24 cellular contexts compared by ENCODE assay signal in the genomic region with DNA sequence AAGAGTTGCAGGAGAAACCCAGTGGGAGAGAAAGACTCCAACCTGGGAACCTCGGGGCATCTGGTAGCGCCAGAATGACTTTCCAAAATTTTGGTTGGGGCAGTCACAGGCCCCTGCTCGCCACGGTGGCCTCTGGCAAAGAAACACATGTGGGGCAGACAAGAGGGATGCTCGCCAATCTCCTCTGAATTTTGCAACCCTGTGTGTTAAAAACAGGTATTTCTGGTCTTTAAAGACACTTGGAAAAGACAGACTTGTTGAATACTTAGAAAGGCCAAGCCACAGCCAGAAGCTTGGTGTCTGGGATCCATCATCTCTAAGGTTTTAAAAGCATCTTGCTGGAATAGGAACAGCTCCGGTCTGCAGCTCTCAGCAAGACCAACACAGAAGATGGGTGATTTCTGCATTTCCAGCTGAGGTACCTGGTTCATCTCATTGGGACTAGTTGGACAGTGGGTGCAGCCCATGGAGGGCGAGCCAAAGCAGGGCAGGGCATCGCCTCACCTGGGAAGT. TPM values are rescaled to one million over a fixed set of nuclear protein-coding genes. Genes with fewer than 3 reads are reported as not detected.
A peak's percentile ranks its signal among the peaks of the same experiment; 100 is the strongest.
DNase-seq lines count a peak whose midpoint lies in the region; ATAC-seq, FAIRE-seq and TF ChIP-seq lines count a peak whose summit lies in the region.
"Had no signal": no experiment of that assay in that cellular context is flagged by ENCODE, and none has a peak within 500 bp of the region (broad histone marks: within the 10 kb centered on the region; RNA-seq: fewer than 3 reads in every experiment).

No MANE protein-coding gene starts in this region.

- H3K4me3 ChIP-seq in RWPE2 (ENCODE audit: severe bottlenecking), result no peak overlapping the region
- no peak overlapping the region for H3K4me3 ChIP-seq in hepatocyte
- no peak overlapping the region for H3K4me3 ChIP-seq in smooth muscle cell

- no peaks in the 10 kb centered on the region for H3K27me3 Mint-ChIP-seq in activated CD4-positive, alpha-beta T cell treated with anti-CD3 and anti-CD28 coated beads for 36 hours
- H3K27me3 Mint-ChIP-seq: stimulated activated naive CD8-positive, alpha-beta T cell treated with anti-CD3 and anti-CD28 coated beads, Interleukin-15, Interleukin-2, amounts not matched to agents 100 ng/mL and 50 ng/mL, for 24 hours had no signal

- H3K27me3 ChIP-seq in RWPE2 (ENCODE audit: insufficient read depth, poor library complexity, severe bottlenecking) (no peaks in the 10 kb centered on the region), hepatocyte (no peaks in the 10 kb centered on the region), smooth muscle cell (ENCODE audit: low read depth) (no peaks in the 10 kb centered on the region)

- peak overlapping the region; percentile 82 for H3K27ac ChIP-seq in RWPE2 (ENCODE audit: poor library complexity, severe bottlenecking)
- H3K27ac ChIP-seq in hepatocyte, result peak overlapping the region; percentile 71
- H3K27ac ChIP-seq in smooth muscle cell (ENCODE audit: low read depth), result peak overlapping the region; percentile 17
- H3K27ac ChIP-seq: 22Rv1, KMS-11, WERI-Rb-1 had no signal

- H3K36me3 Mint-ChIP-seq in activated CD4-positive, alpha-beta T cell treated with anti-CD3 and anti-CD28 coated beads for 36 hours (ENCODE audit: low read depth), result peaks cover 60% of the 10 kb centered on the region

- POLR2A ChIA-PET in activated CD4-positive, alpha-beta T cell treated with anti-CD3 and anti-CD28 coated beads for 36 hours (lab: Charles Lee), result interaction anchor here (1.1 kb wide), 1 partner anchor 9 kb away, joined by 5 read pairs; no protein-coding TSS in a partner anchor

- peak overlapping the region; percentile 67 for H3K27ac Mint-ChIP-seq in activated CD4-positive, alpha-beta T cell treated with anti-CD3 and anti-CD28 coated beads for 36 hours
- H3K27ac Mint-ChIP-seq: stimulated activated naive CD8-positive, alpha-beta T cell treated with anti-CD3 and anti-CD28 coated beads, Interleukin-15, Interleukin-2, amounts not matched to agents 100 ng/mL and 50 ng/mL, for 24 hours had no signal

- H4K20me1 ChIP-seq in hepatocyte (ENCODE audit: insufficient read depth, poor library complexity, severe bottlenecking), result no peaks in the 10 kb centered on the region
- no peaks in the 10 kb centered on the region for H4K20me1 ChIP-seq in smooth muscle cell (ENCODE audit: low read depth)

- WGBS in hepatocyte (ENCODE audit: low lambda C conversion rate, missing lambda C conversion rate), result 75% methylated on average over 8 of the region's 8 CpGs
- 73% methylated on average over 8 of the region's 8 CpGs for WGBS in smooth muscle cell (ENCODE audit: low lambda C conversion rate)

- CTCF ChIA-PET in activated CD4-positive, alpha-beta T cell treated with anti-CD3 and anti-CD28 coated beads for 36 hours (lab: Charles Lee), result interaction anchor here (0.6 to 1.6 kb wide), 4 partner anchors 12 to 380 kb away, joined by 3 to 7 read pairs (median 4); no protein-coding TSS in a partner anchor

- FAIRE-seq in urothelium cell line (lab: Jason Lieb, UNC), result no peak
- FAIRE-seq: H54, islet of Langerhans, small intestine had no signal

- H3K79me2 ChIP-seq in hepatocyte, result no peaks in the 10 kb centered on the region
- H3K79me2 ChIP-seq in smooth muscle cell (ENCODE audit: low read depth), result no peaks in the 10 kb centered on the region

- H2AFZ ChIP-seq in hepatocyte, result no peak overlapping the region
- H2AFZ ChIP-seq in smooth muscle cell (ENCODE audit: low read depth), result no peak overlapping the region

- no peak for ATAC-seq in activated CD4-positive, alpha-beta T cell treated with anti-CD3 and anti-CD28 coated beads for 36 hours
- ATAC-seq in RWPE2 (ENCODE audit: low read depth), result peak; percentile 2; the same call in 1 of the 3 replicates
- no peak for ATAC-seq in omental fat pad (ENCODE audit: low FRiP score)
- ATAC-seq: natural killer cell had no signal

- H3K9me2 ChIP-seq in hepatocyte (replicated peaks; ENCODE audit: insufficient read depth), result no peaks in the 10 kb centered on the region
- H3K9me2 ChIP-seq: SK-N-SH had no signal

- H3K9ac ChIP-seq in smooth muscle cell (ENCODE audit: low read depth), result no peak overlapping the region
- H3K9ac ChIP-seq: KMS-11, SK-N-SH had no signal

- no peaks in the 10 kb centered on the region for H3K36me3 ChIP-seq in RWPE2 (ENCODE audit: low read depth)
- no peaks in the 10 kb centered on the region for H3K36me3 ChIP-seq in hepatocyte (replicated peaks; ENCODE audit: insufficient read depth, low read depth)
- H3K36me3 ChIP-seq in smooth muscle cell (ENCODE audit: low read depth), result no peaks in the 10 kb centered on the region
- H3K36me3 ChIP-seq: WERI-Rb-1 had no signal

- no peak for DNase-seq in activated CD4-positive, alpha-beta T cell treated with anti-CD3 and anti-CD28 coated beads for 36 hours
- DNase-seq in activated CD4-positive, alpha-beta T cell treated with anti-CD3 and anti-CD28 coated beads, Interleukin-2, amount 50 U/mL, for 4 hours, result no peak
- DNase-seq in RWPE2 (ENCODE audit: low spot score) (no peak), hepatocyte (ENCODE audit: low spot score) (no peak), smooth muscle cell (lab: John Stamatoyannopoulos, UW; ENCODE audit: unreplicated experiment) (no peak), omental fat pad (ENCODE audit: low spot score) (no peak), NCI-H82 treated with DMSO at 0.1 percent for 48 hours (lab: John Stamatoyannopoulos, UW; ENCODE audit: unreplicated experiment) (no peak), urothelium cell line (ENCODE audit: low spot score) (no peak)
- DNase-seq: activated naive CD4-positive, alpha-beta T cell treated with anti-CD3 and anti-CD28 coated beads, Interleukin-2, amount 50 U/mL, for 16 hours; activated T-cell treated with anti-CD3 and anti-CD28 coated beads, Interleukin-2, amount 50 U/mL, for 1 hour; effector memory CD4-positive, alpha-beta T cell; hippocampal formation; MV-4-11; natural killer cell; NCI-H1694; SK-N-SH; stimulated activated CD4-positive, alpha-beta T cell treated with anti-CD3 and anti-CD28 coated beads, Interleukin-2, amount 100 ng/mL, for 48 hours; WERI-Rb-1 had no signal

- intact Hi-C loops in activated CD4-positive, alpha-beta T cell treated with anti-CD3 and anti-CD28 coated beads for 36 hours (cut with DNase I, micrococcal nuclease), result no loop called here

- H3K4me2 ChIP-seq in hepatocyte, result no peak overlapping the region
- no peak overlapping the region for H3K4me2 ChIP-seq in smooth muscle cell
- H3K4me2 ChIP-seq: KMS-11, SK-N-SH had no signal

- H3K9me3 Mint-ChIP-seq in activated CD4-positive, alpha-beta T cell treated with anti-CD3 and anti-CD28 coated beads for 36 hours (ENCODE audit: low read depth), result peaks cover 37% of the 10 kb centered on the region

- H3F3A ChIP-seq in smooth muscle cell (ENCODE audit: low read depth), result peaks cover 5% of the 10 kb centered on the region

- TF ChIP-seq CTCF in RWPE2 (IDR thresholded peaks at IDR 0.05; ENCODE audit: poor library complexity, severe bottlenecking) (no peak), hepatocyte (IDR thresholded peaks at IDR 0.05; ENCODE audit: poor library complexity) (no peak), smooth muscle cell (IDR thresholded peaks at IDR 0.05; ENCODE audit: borderline replicate concordance, insufficient read depth, poor library complexity, severe bottlenecking) (no peak), omental fat pad (IDR thresholded peaks at IDR 0.05) (no peak)

- H3K4me1 Mint-ChIP-seq in activated CD4-positive, alpha-beta T cell treated with anti-CD3 and anti-CD28 coated beads for 36 hours, result peaks cover 78% of the 10 kb centered on the region

- H3K4me1 ChIP-seq in RWPE2 (ENCODE audit: insufficient read depth, poor library complexity, severe bottlenecking) (peaks cover 33% of the 10 kb centered on the region), hepatocyte (ENCODE audit: insufficient read depth) (peaks cover 7% of the 10 kb centered on the region), smooth muscle cell (ENCODE audit: low read depth) (no peaks in the 10 kb centered on the region)

- H3K9me3 ChIP-seq in RWPE2 (ENCODE audit: severe bottlenecking) (peaks cover 5% of the 10 kb centered on the region), hepatocyte (ENCODE audit: low read depth) (no peaks in the 10 kb centered on the region), smooth muscle cell (replicated peaks; ENCODE audit: low read depth) (no peaks in the 10 kb centered on the region)
- H3K9me3 ChIP-seq: SK-N-SH had no signal

- H3K4me3 Mint-ChIP-seq in activated CD4-positive, alpha-beta T cell treated with anti-CD3 and anti-CD28 coated beads for 36 hours, result no peak overlapping the region
- H3K4me3 Mint-ChIP-seq: natural killer cell had no signal

RNA-seq across cellular contexts. Expression of a gene that starts 31.2 kb away (rescaled TPM):
- total RNA-seq in activated CD4-positive, alpha-beta T cell treated with anti-CD3 and anti-CD28 coated beads for 36 hours, result 100 to 1,000 TPM; 451 to 502 TPM
- total RNA-seq in hepatocyte (155 and 158 TPM in 2 replicates), smooth muscle cell (97.3 and 104 TPM in 2 replicates), omental fat pad (1,000 to 10,000 TPM in 1 of 4 donors, 100 to 1,000 TPM in 3; 562 to 1,653 (median 781) TPM)
- polyA plus RNA-seq in hepatocyte (141 and 163 TPM in 2 replicates), smooth muscle cell (126 and 134 TPM in 2 replicates)

RNA-seq across cellular contexts. Expression of a gene that starts 35.8 kb away (rescaled TPM):
- 100 to 1,000 TPM in 1 of 2 experiments, 10 to 100 TPM in 1; 91.3 to 104 TPM for total RNA-seq in activated CD4-positive, alpha-beta T cell treated with anti-CD3 and anti-CD28 coated beads for 36 hours
- total RNA-seq in hepatocyte (29.5 and 33.2 TPM in 2 replicates), smooth muscle cell (16.5 and 27.2 TPM in 2 replicates), omental fat pad (10 to 100 TPM; 40.1 to 50.6 (median 43.7) TPM)
- polyA plus RNA-seq in hepatocyte (81.1 and 101 TPM in 2 replicates), smooth muscle cell (92.7 and 104 TPM in 2 replicates)

RNA-seq across cellular contexts. Expression of a gene that starts 36.6 kb away (rescaled TPM):
- 10 to 100 TPM; 29.4 to 45.8 TPM for total RNA-seq in activated CD4-positive, alpha-beta T cell treated with anti-CD3 and anti-CD28 coated beads for 36 hours
- total RNA-seq in hepatocyte (10.1 and 10.8 TPM in 2 replicates), smooth muscle cell (12.7 and 29.4 TPM in 2 replicates), omental fat pad (10 to 100 TPM in 1 of 4 donors, 1 to 10 TPM in 3; 5.0 to 10.4 (median 7.5) TPM)
- polyA plus RNA-seq in hepatocyte (7.8 and 9.3 TPM in 2 replicates), smooth muscle cell (10.2 and 13.1 TPM in 2 replicates)

RNA-seq across cellular contexts. Expression of a gene that starts 50.7 kb away (rescaled TPM):
- 100 to 1,000 TPM in 1 of 2 experiments, 10 to 100 TPM in 1; 100.0 to 105 TPM for total RNA-seq in activated CD4-positive, alpha-beta T cell treated with anti-CD3 and anti-CD28 coated beads for 36 hours
- total RNA-seq in hepatocyte (36.5 and 44.1 TPM in 2 replicates), smooth muscle cell (25.2 and 34.7 TPM in 2 replicates), omental fat pad (10 to 100 TPM; 34.4 to 86.0 (median 51.1) TPM)
- polyA plus RNA-seq in hepatocyte (62.0 and 71.3 TPM in 2 replicates), smooth muscle cell (39.1 and 57.3 TPM in 2 replicates)

Comparison
In these comparisons a context has a peak if more than half of its experiments do, and no peak if none do; other contexts are left out.
1. H3K27ac ChIP-seq: peak in every context shown above with its lines; median percentile 82 in RWPE2; 71 in hepatocyte; 17 in smooth muscle cell.